In genomic region chr20:32231245-32231644, GRCh38 we compare ENCODE assay signal across 15 cellular contexts. TPM values are rescaled to one million over a fixed set of nuclear protein-coding genes. Genes with fewer than 3 reads are reported as not detected.
A peak's percentile ranks its signal among the peaks of the same experiment; 100 is the strongest.
DNase-seq lines count a peak whose midpoint lies in the region; ATAC-seq and TF ChIP-seq lines count a peak whose summit lies in the region.
"Had no signal": no experiment of that assay in that cellular context is flagged by ENCODE, and none has a peak within 500 bp of the region (broad histone marks: within the 10 kb centered on the region; RNA-seq: fewer than 3 reads in every experiment).

No MANE protein-coding gene starts in this region.

- no peaks in the 10 kb centered on the region for H3K27me3 ChIP-seq in CD4-positive, alpha-beta T cell (ENCODE audit: control insufficient read depth, insufficient read depth, low read length)
- H3K27me3 ChIP-seq in Caco-2 (replicated peaks; ENCODE audit: control insufficient read depth, insufficient read depth, low read length) (no peaks in the 10 kb centered on the region), HAP-1 (ENCODE audit: low read depth) (no peaks in the 10 kb centered on the region)
- H3K27me3 ChIP-seq: SJSA1, upper lobe of left lung had no signal

- peaks cover 24% of the 10 kb centered on the region for H3K4me1 Mint-ChIP-seq in CD4-positive, alpha-beta T cell (ENCODE audit: low read depth)
- peaks cover 66% of the 10 kb centered on the region for H3K4me1 Mint-ChIP-seq in Caco-2 (ENCODE audit: low read depth, unreplicated experiment)
- peaks cover 38% of the 10 kb centered on the region for H3K4me1 Mint-ChIP-seq in activated T-helper 2 cell treated with anti-CD3 and anti-CD28 coated beads, Interferon-gamma antibody, Interleukin-2, Interleukin-4, amounts not matched to agents 10 μg/mL and 5 μg/mL and 100 μg/mL, durations not matched to agents 14 hours and 24 hours and 36 hours (ENCODE audit: low read depth)
- H3K4me1 Mint-ChIP-seq in memory B cell = peaks cover 10% of the 10 kb centered on the region

- peak overlapping the region; percentile 36 for H3K27ac ChIP-seq in CD4-positive, alpha-beta T cell (ENCODE audit: low read depth, low read length)
- H3K27ac ChIP-seq: lower lobe of right lung, SJSA1 had no signal

- BruUV-seq in Caco-2 (replicated peaks; lab: Mats Ljungman, UMichigan) = no TSS peak

- peaks cover 81% of the 10 kb centered on the region for H3K36me3 Mint-ChIP-seq in CD4-positive, alpha-beta T cell (ENCODE audit: low read depth)
- H3K36me3 Mint-ChIP-seq in Caco-2 (ENCODE audit: insufficient read depth, unreplicated experiment) = peaks cover 99% of the 10 kb centered on the region
- H3K36me3 Mint-ChIP-seq in activated T-helper 2 cell treated with anti-CD3 and anti-CD28 coated beads, Interferon-gamma antibody, Interleukin-2, Interleukin-4, amounts not matched to agents 10 μg/mL and 5 μg/mL and 100 μg/mL, durations not matched to agents 14 hours and 24 hours and 36 hours (ENCODE audit: low read depth) = peaks cover 86% of the 10 kb centered on the region
- peaks cover 35% of the 10 kb centered on the region for H3K36me3 Mint-ChIP-seq in memory B cell

- no peaks in the 10 kb centered on the region for H3K9me3 Mint-ChIP-seq in CD4-positive, alpha-beta T cell
- H3K9me3 Mint-ChIP-seq in Caco-2 (ENCODE audit: unreplicated experiment) (no peaks in the 10 kb centered on the region), memory B cell (no peaks in the 10 kb centered on the region)
- no peaks in the 10 kb centered on the region for H3K9me3 Mint-ChIP-seq in activated T-helper 2 cell treated with anti-CD3 and anti-CD28 coated beads, Interferon-gamma antibody, Interleukin-2, Interleukin-4, amounts not matched to agents 10 μg/mL and 5 μg/mL and 100 μg/mL, durations not matched to agents 14 hours and 24 hours and 36 hours

- peaks cover 47% of the 10 kb centered on the region for H3K4me1 ChIP-seq in Caco-2
- H3K4me1 ChIP-seq in HAP-1 = no peaks in the 10 kb centered on the region
- H3K4me1 ChIP-seq: SJSA1 had no signal

- H3K9me3 ChIP-seq in CD4-positive, alpha-beta T cell (ENCODE audit: control insufficient read depth, low read length) = no peaks in the 10 kb centered on the region
- H3K9me3 ChIP-seq in Caco-2 = no peaks in the 10 kb centered on the region
- H3K9me3 ChIP-seq in HAP-1 = no peaks in the 10 kb centered on the region
- H3K9me3 ChIP-seq: lower lobe of right lung, SJSA1, upper lobe of left lung had no signal

- in situ Hi-C loops in HAP-1 (cut with MboI; ENCODE audit: low sequenced_read_pairs) = no loop called here

- no peak overlapping the region for H3K4me3 Mint-ChIP-seq in CD4-positive, alpha-beta T cell
- H3K4me3 Mint-ChIP-seq in Caco-2 (ENCODE audit: unreplicated experiment) (no peak overlapping the region), memory B cell (no peak overlapping the region)
- H3K4me3 Mint-ChIP-seq in activated T-helper 2 cell treated with anti-CD3 and anti-CD28 coated beads, Interferon-gamma antibody, Interleukin-2, Interleukin-4, amounts not matched to agents 10 μg/mL and 5 μg/mL and 100 μg/mL, durations not matched to agents 14 hours and 24 hours and 36 hours (ENCODE audit: low read depth) = no peak overlapping the region

- intact Hi-C loops in CD4-positive, alpha-beta T cell (cut with DNase I, micrococcal nuclease) = loop anchor here in 1 of 2 experiments (10.0 kb wide), 1 partner anchor 424 kb away; no protein-coding TSS in a partner anchor
- intact Hi-C loops in Caco-2 (cut with micrococcal nuclease; ENCODE audit: unreplicated experiment) = no loop called here
- intact Hi-C loops in activated T-helper 2 cell treated with anti-CD3 and anti-CD28 coated beads, Interferon-gamma antibody, Interleukin-2, Interleukin-4, amounts not matched to agents 10 μg/mL and 5 μg/mL and 100 μg/mL, durations not matched to agents 14 hours and 24 hours and 36 hours (cut with micrococcal nuclease) = loop anchor here (5.0 kb wide), 1 partner anchor 126 kb away; the partner anchor contains the start of gene ASXL1

- H3K27ac Mint-ChIP-seq in CD4-positive, alpha-beta T cell = peak overlapping the region; percentile 86
- H3K27ac Mint-ChIP-seq in Caco-2 (ENCODE audit: unreplicated experiment) (peak overlapping the region; percentile 90), memory B cell (peak overlapping the region; percentile 56)
- H3K27ac Mint-ChIP-seq in activated T-helper 2 cell treated with anti-CD3 and anti-CD28 coated beads, Interferon-gamma antibody, Interleukin-2, Interleukin-4, amounts not matched to agents 10 μg/mL and 5 μg/mL and 100 μg/mL, durations not matched to agents 14 hours and 24 hours and 36 hours = peak overlapping the region; percentile 97

- POLR2A ChIA-PET in CD4-positive, alpha-beta T cell (lab: Charles Lee) = interaction anchor here (1.1 kb wide), 1 partner anchor 129 kb away, joined by 5 read pairs; no protein-coding TSS in a partner anchor
- POLR2A ChIA-PET in Caco-2 (lab: Charles Lee) = interaction anchor here (0.5 kb wide), 1 partner anchor 59 kb away, joined by 3 read pairs; no protein-coding TSS in a partner anchor

- H3K4me3 ChIP-seq in Caco-2 (ENCODE audit: low read depth, low read length) (no peak overlapping the region), HAP-1 (no peak overlapping the region)
- H3K4me3 ChIP-seq: lower lobe of right lung, SJSA1, upper lobe of left lung had no signal

- CTCF ChIA-PET in CD4-positive, alpha-beta T cell (lab: Charles Lee) = no interaction called here
- CTCF ChIA-PET in Caco-2 (lab: Charles Lee) = no interaction called here

- H3K27me3 Mint-ChIP-seq in CD4-positive, alpha-beta T cell = no peaks in the 10 kb centered on the region
- no peaks in the 10 kb centered on the region for H3K27me3 Mint-ChIP-seq in Caco-2 (ENCODE audit: insufficient read depth, unreplicated experiment)
- H3K27me3 Mint-ChIP-seq in activated T-helper 2 cell treated with anti-CD3 and anti-CD28 coated beads, Interferon-gamma antibody, Interleukin-2, Interleukin-4, amounts not matched to agents 10 μg/mL and 5 μg/mL and 100 μg/mL, durations not matched to agents 14 hours and 24 hours and 36 hours (ENCODE audit: low read depth) = no peaks in the 10 kb centered on the region
- no peaks in the 10 kb centered on the region for H3K27me3 Mint-ChIP-seq in memory B cell

- no peak for ATAC-seq in CD4-positive, alpha-beta T cell (ENCODE audit: poor library complexity)
- ATAC-seq in memory B cell (ENCODE audit: low read depth) (no peak), HG03159 (IDR thresholded peaks at IDR 0.05; ENCODE audit: unreplicated experiment) (no peak)
- ATAC-seq: PC-3 had no signal

- no peak for TF ChIP-seq CTCF in CD4-positive, alpha-beta T cell (IDR thresholded peaks at IDR 0.05)
- no peak for TF ChIP-seq CTCF in Caco-2 (IDR thresholded peaks at IDR 0.05; ENCODE audit: insufficient read depth in 1 of 2, low read depth in 1 of 2, low read length in 1 of 2, severe bottlenecking in 1 of 2, unreplicated experiment in 1 of 2)

- H3K36me3 ChIP-seq in Caco-2 (ENCODE audit: control insufficient read depth, insufficient read depth, low read length) (peaks cover 25% of the 10 kb centered on the region), HAP-1 (replicated peaks) (peaks cover 64% of the 10 kb centered on the region)

- no peak for DNase-seq in CD4-positive, alpha-beta T cell
- DNase-seq in Caco-2 (no peak), memory B cell (ENCODE audit: low spot score in 2 of 2) (no peak), NCI-H82 treated with DMSO at 0.1 percent for 48 hours (lab: John Stamatoyannopoulos, UW; ENCODE audit: unreplicated experiment) (no peak), HUDEP-2 (lab: John Stamatoyannopoulos, UW; ENCODE audit: unreplicated experiment in 76 of 76) (no peak), HAP-1 (ENCODE audit: low spot score in 2 of 2) (no peak)
- no peak for DNase-seq in activated T-helper 2 cell treated with anti-CD3 and anti-CD28 coated beads, Interferon-gamma antibody, Interleukin-2, Interleukin-4, amounts not matched to agents 10 μg/mL and 5 μg/mL and 100 μg/mL, durations not matched to agents 14 hours and 24 hours and 36 hours (ENCODE audit: low spot score)
- DNase-seq: DMS53, lower lobe of right lung, NCI-H1417, NCI-H2171, PC-3 had no signal

RNA-seq across cellular contexts. Expression of gene POFUT1, which starts 23.6 kb away (rescaled TPM):
- 1 to 10 TPM; 7.5 to 8.8 TPM for total RNA-seq in CD4-positive, alpha-beta T cell
- 148 and 158 TPM in 2 replicates for total RNA-seq in Caco-2 (2022)
- total RNA-seq in activated T-helper 2 cell treated with anti-CD3 and anti-CD28 coated beads, Interferon-gamma antibody, Interleukin-2, Interleukin-4, amounts not matched to agents 10 μg/mL and 5 μg/mL and 100 μg/mL, durations not matched to agents 14 hours and 24 hours and 36 hours = 67.4 and 68.8 TPM in 2 replicates

RNA-seq across cellular contexts. Expression of gene PLAGL2, which starts 23.7 kb away (rescaled TPM):
- total RNA-seq in CD4-positive, alpha-beta T cell = 10 to 100 TPM; 15.6 to 16.9 TPM
- 89.6 and 96.1 TPM in 2 replicates for total RNA-seq in Caco-2 (2022)
- 125 and 126 TPM in 2 replicates for total RNA-seq in activated T-helper 2 cell treated with anti-CD3 and anti-CD28 coated beads, Interferon-gamma antibody, Interleukin-2, Interleukin-4, amounts not matched to agents 10 μg/mL and 5 μg/mL and 100 μg/mL, durations not matched to agents 14 hours and 24 hours and 36 hours

RNA-seq across cellular contexts. Expression of gene KIF3B, which starts 46.2 kb away (rescaled TPM):
- total RNA-seq in CD4-positive, alpha-beta T cell = 1 to 10 TPM; 7.3 TPM
- 49.0 and 50.0 TPM in 2 replicates for total RNA-seq in Caco-2 (2022)
- 40.6 and 42.2 TPM in 2 replicates for total RNA-seq in activated T-helper 2 cell treated with anti-CD3 and anti-CD28 coated beads, Interferon-gamma antibody, Interleukin-2, Interleukin-4, amounts not matched to agents 10 μg/mL and 5 μg/mL and 100 μg/mL, durations not matched to agents 14 hours and 24 hours and 36 hours
